ENCODE assay signal across 36 cellular contexts in genomic region chr11:33360642-33361041, GRCh38. TPM values are rescaled to one million over a fixed set of nuclear protein-coding genes. Genes with fewer than 3 reads are reported as not detected.
"Had no signal": no experiment of that assay in that cellular context is flagged by ENCODE, and none has a peak within 500 bp of the region (broad histone marks: within the 10 kb centered on the region; RNA-seq: fewer than 3 reads in every experiment).

No MANE protein-coding gene starts in this region.

- H3K4me1 ChIP-seq: adrenal gland, body of pancreas, breast epithelium had no signal

- H3K27me3 ChIP-seq: adrenal gland, body of pancreas, brain microvascular endothelial cell, breast epithelium had no signal

- H3K4me3 ChIP-seq: adrenal gland, body of pancreas, breast epithelium had no signal

- H3K9me3 ChIP-seq: adrenal gland, body of pancreas, breast epithelium had no signal

- ATAC-seq: activated CD8-positive, alpha-beta T cell treated with anti-CD3 and anti-CD28 coated beads for 36 hours; activated naive CD4-positive, alpha-beta T cell treated with anti-CD3 and anti-CD28 coated beads, Interleukin-2, amount 50 U/mL, for 72 hours; activated T-cell treated with anti-CD3 and anti-CD28 coated beads, Interleukin-2, amount 50 U/mL, for 4 hours; activated T-cell treated with anti-CD3 and anti-CD28 coated beads, Interleukin-2, amount 50 U/mL, for 72 hours; activated T-helper 17 cell treated with anti-CD3 and anti-CD28 coated beads, Interleukin-2, amount 50 U/mL, for 72 hours; body of pancreas had no signal

- DNase-seq: activated B cell treated with CpG ODN at 0.5 μM for 24 hours; activated CD4-positive, alpha-beta memory T cell treated with anti-CD3 and anti-CD28 coated beads for 36 hours; activated CD4-positive, alpha-beta T cell treated with anti-CD3 and anti-CD28 coated beads for 4 hours; activated CD4-positive, alpha-beta T cell treated with anti-CD3 and anti-CD28 coated beads, Interleukin-2, amount 10 ng/mL, durations not matched to agents 24 days and 14 days; activated CD4-positive, alpha-beta T cell treated with anti-CD3 and anti-CD28 coated beads, Interleukin-2, amount 50 U/mL, for 1 hour; activated CD4-positive, alpha-beta T cell treated with anti-CD3 and anti-CD28 coated beads, Interleukin-2, amount 50 U/mL, for 4 hours; activated CD4-positive, CD25-positive, alpha-beta regulatory T cell treated with anti-CD3 and anti-CD28 coated beads, Interleukin-2, amount 50 U/mL, for 72 hours; activated CD8-positive, alpha-beta memory T cell treated with anti-CD3 and anti-CD28 coated beads, Interleukin-2, amount 50 U/mL, for 4 hours; activated CD8-positive, alpha-beta T cell treated with anti-CD3 and anti-CD28 coated beads for 36 hours; activated effector memory CD4-positive, alpha-beta T cell treated with anti-CD3 and anti-CD28 coated beads, Interleukin-2, amount 50 U/mL, for 16 hours; activated gamma-delta T cell treated with Interleukin-2 at 50 U/mL for 16 hours; activated naive CD4-positive, alpha-beta T cell; activated naive CD4-positive, alpha-beta T cell treated with anti-CD3 and anti-CD28 coated beads for 36 hours; activated naive CD4-positive, alpha-beta T cell treated with anti-CD3 and anti-CD28 coated beads, Interleukin-2, amount 50 U/mL, for 16 hours; activated naive CD8-positive, alpha-beta T cell treated with anti-CD3 and anti-CD28 coated beads for 36 hours; activated T-cell treated with anti-CD3 and anti-CD28 coated beads for 4 hours; activated T-cell treated with anti-CD3 and anti-CD28 coated beads, Interleukin-2, amount 50 U/mL, for 1 hour; activated T-cell treated with anti-CD3 and anti-CD28 coated beads, Interleukin-2, amount 50 U/mL, for 4 hours; activated T-cell treated with anti-CD3 and anti-CD28 coated beads, Interleukin-2, amount 50 U/mL, for 72 hours; adrenal gland; amniotic stem cell; aorta; body of pancreas; brain microvascular endothelial cell; central memory CD4-positive, alpha-beta T cell; T-helper 2 cell; T-helper 9 cell had no signal

- H3K27ac ChIP-seq: adrenal gland, body of pancreas, brain microvascular endothelial cell, breast epithelium, VCaP had no signal

- H3K36me3 ChIP-seq: adrenal gland, brain microvascular endothelial cell, breast epithelium had no signal

- FAIRE-seq: astrocyte, colon, TTC549 had no signal

RNA-seq across cellular contexts. Expression of gene KIAA1549L, which starts 15.3 kb away (rescaled TPM):
- total RNA-seq: activated CD4-positive, alpha-beta memory T cell treated with anti-CD3 and anti-CD28 coated beads for 36 hours; activated CD4-positive, alpha-beta T cell treated with anti-CD3 and anti-CD28 coated beads, Interleukin-2, amount 10 ng/mL, durations not matched to agents 24 days and 14 days; activated CD8-positive, alpha-beta memory T cell treated with anti-CD3 and anti-CD28 coated beads for 36 hours; activated CD8-positive, alpha-beta T cell treated with anti-CD3 and anti-CD28 coated beads for 36 hours; activated naive CD4-positive, alpha-beta T cell treated with anti-CD3 and anti-CD28 coated beads for 36 hours; activated naive CD4-positive, alpha-beta T cell treated with anti-CD3 and anti-CD28 coated beads, Interleukin-2, amount 50 U/mL, for 72 hours; activated naive CD8-positive, alpha-beta T cell treated with anti-CD3 and anti-CD28 coated beads for 36 hours; activated T-cell treated with anti-CD3 and anti-CD28 coated beads, Interleukin-2, amount 50 U/mL, for 4 hours; activated T-cell treated with anti-CD3 and anti-CD28 coated beads, Interleukin-2, amount 50 U/mL, for 72 hours; activated T-helper 1 cell treated with anti-CD3 and anti-CD28 coated beads, Interleukin-12 subunit alpha, Interleukin-12 subunit beta, Interleukin-2, Interleukin-4 antibody, amounts not matched to agents 30 ng/mL and 10 ng/mL and 1 ng/mL, durations not matched to agents 14 hours and 24 hours and 36 hours; activated T-helper 17 cell treated with anti-CD3 and anti-CD28 coated beads, Interleukin-2, amount 50 U/mL, for 72 hours had no signal
